24 cellular contexts compared by ENCODE assay signal in genomic region chr11:119797137-119797611, GRCh38.
A peak's percentile ranks its signal among the peaks of the same experiment; 100 is the strongest.
DNase-seq lines count a peak whose midpoint lies in the region; ATAC-seq and FAIRE-seq lines count a peak whose summit lies in the region.
"Had no signal": no experiment of that assay in that cellular context is flagged by ENCODE, and none has a peak within 500 bp of the region (broad histone marks: within the 10 kb centered on the region; RNA-seq: fewer than 3 reads in every experiment).

No MANE protein-coding gene starts in this region.

- no peak overlapping the region for H3K14ac ChIP-seq in neuronal stem cell (ENCODE audit: low read length)

- H3K27me3 ChIP-seq in HUES48 (ENCODE audit: control insufficient read depth, insufficient read depth, low read length) = peaks cover 76% of the 10 kb centered on the region
- H3K27me3 ChIP-seq in NT2/D1 (ENCODE audit: insufficient read depth, insufficient read length) = peaks cover 69% of the 10 kb centered on the region
- peaks cover 86% of the 10 kb centered on the region for H3K27me3 ChIP-seq in iPS-15b (ENCODE audit: control insufficient read depth, insufficient read depth, low read length)
- H3K27me3 ChIP-seq in neuronal stem cell (ENCODE audit: control insufficient read depth in 3 of 3, insufficient read depth in 3 of 3, low read depth in 1 of 3, low read length in 3 of 3) = peaks cover 0 to 20% (median 18%) of the 10 kb centered on the region in 3 experiments
- H3K27me3 ChIP-seq: tibial artery had no signal

- H3K36me3 ChIP-seq in HUES48 (ENCODE audit: control insufficient read depth, insufficient read depth, low read length) = no peaks in the 10 kb centered on the region
- H3K36me3 ChIP-seq in NT2/D1 (ENCODE audit: insufficient read depth, insufficient read length, low read length) = no peaks in the 10 kb centered on the region
- H3K36me3 ChIP-seq in iPS-15b (ENCODE audit: control insufficient read depth, insufficient read depth, low read length) = no peaks in the 10 kb centered on the region
- no peaks in the 10 kb centered on the region for H3K36me3 ChIP-seq in neuronal stem cell (replicated peaks in 1 of 2; ENCODE audit: control insufficient read depth in 2 of 2, insufficient read depth in 2 of 2, low read length in 2 of 2)
- H3K36me3 ChIP-seq: left ventricle myocardium inferior, tibial artery had no signal

- no peak overlapping the region for H3K4ac ChIP-seq in neuronal stem cell (ENCODE audit: low read length)

- no peak overlapping the region for H3K4me3 ChIP-seq in HUES48 (ENCODE audit: low read depth, low read length)
- no peak overlapping the region for H3K4me3 ChIP-seq in NT2/D1 (ENCODE audit: insufficient read length, low read depth)
- H3K4me3 ChIP-seq in iPS-15b (ENCODE audit: low read depth, low read length) = peak overlapping the region; percentile 20
- no peak overlapping the region for H3K4me3 ChIP-seq in neuronal stem cell (ENCODE audit: low read length in 2 of 2)
- H3K4me3 ChIP-seq: left ventricle myocardium inferior, tibial artery had no signal

- H2BK12ac ChIP-seq in neuronal stem cell (ENCODE audit: low read length) = no peak overlapping the region

- H3K27ac ChIP-seq in HUES48 (ENCODE audit: low read depth, low read length) (peak overlapping the region; percentile 2), neuronal stem cell (replicated peaks; ENCODE audit: low read length) (peak overlapping the region; percentile 49)
- H3K27ac ChIP-seq: left ventricle myocardium inferior, tibial artery had no signal

- no peaks in the 10 kb centered on the region for H3K9me3 ChIP-seq in HUES48 (ENCODE audit: control insufficient read depth, insufficient read depth, low read length)
- no peaks in the 10 kb centered on the region for H3K9me3 ChIP-seq in NT2/D1 (ENCODE audit: insufficient read depth, low read length)
- H3K9me3 ChIP-seq in iPS-15b (ENCODE audit: control insufficient read depth, insufficient read depth, low read length) = no peaks in the 10 kb centered on the region
- H3K9me3 ChIP-seq in neuronal stem cell (replicated peaks in 1 of 2; ENCODE audit: control insufficient read depth in 2 of 2, insufficient read depth in 1 of 2, low read depth in 1 of 2, low read length in 2 of 2) = no peaks in the 10 kb centered on the region
- H3K9me3 ChIP-seq: left ventricle myocardium inferior, tibial artery had no signal

- H3K9ac ChIP-seq in HUES48 (ENCODE audit: low read depth, low read length) (no peak overlapping the region), NT2/D1 (ENCODE audit: insufficient read length, low read depth) (peak overlapping the region; percentile 50), iPS-15b (ENCODE audit: low read depth, low read length) (no peak overlapping the region), neuronal stem cell (ENCODE audit: low read depth, low read length, poor library complexity) (no peak overlapping the region)

- FAIRE-seq in RCC 7860 (lab: Jason Lieb, UNC) = no peak
- FAIRE-seq: colon, GM12892, HTR-8/SVneo had no signal

- H2BK15ac ChIP-seq in neuronal stem cell (ENCODE audit: low read length) = no peak overlapping the region

- no peak overlapping the region for H3K27ac Mint-ChIP-seq in activated naive CD8-positive, alpha-beta T cell treated with anti-CD3 and anti-CD28 coated beads, Interleukin-2, amount 50 U/mL, for 24 hours
- no peak overlapping the region for H3K27ac Mint-ChIP-seq in stimulated activated effector memory CD8-positive, alpha-beta T cell treated with anti-CD3 and anti-CD28 coated beads, Interleukin-12 subunit alpha, Interleukin-12 subunit beta, amount 100 ng/mL, for 72 hours

- H4K91ac ChIP-seq in neuronal stem cell (ENCODE audit: low read depth, low read length, poor library complexity) = no peak overlapping the region

- no peak overlapping the region for H2AK5ac ChIP-seq in neuronal stem cell (ENCODE audit: low read depth, low read length)

- H4K8ac ChIP-seq in neuronal stem cell (ENCODE audit: low read depth, low read length) = no peak overlapping the region

- no peak overlapping the region for H3K18ac ChIP-seq in neuronal stem cell (ENCODE audit: low read length)

- H3K79me1 ChIP-seq in neuronal stem cell (ENCODE audit: low read depth, low read length) = no peaks in the 10 kb centered on the region

- no peaks in the 10 kb centered on the region for H3K9me3 Mint-ChIP-seq in activated naive CD8-positive, alpha-beta T cell treated with anti-CD3 and anti-CD28 coated beads, Interleukin-2, amount 50 U/mL, for 24 hours
- H3K9me3 Mint-ChIP-seq in stimulated activated effector memory CD8-positive, alpha-beta T cell treated with anti-CD3 and anti-CD28 coated beads, Interleukin-12 subunit alpha, Interleukin-12 subunit beta, amount 100 ng/mL, for 72 hours = no peaks in the 10 kb centered on the region
- H3K9me3 Mint-ChIP-seq: CD8-positive, alpha-beta memory T cell had no signal

- peak overlapping the region; percentile 82 for H2AFZ ChIP-seq in neuronal stem cell (ENCODE audit: low read length)

- H2BK5ac ChIP-seq in neuronal stem cell (ENCODE audit: low read length) = no peak overlapping the region

- no peak overlapping the region for H2BK120ac ChIP-seq in neuronal stem cell (ENCODE audit: low read depth, low read length)

- H3K4me2 ChIP-seq in neuronal stem cell (ENCODE audit: insufficient read depth, low read length, poor library complexity, severe bottlenecking) = peak overlapping the region; percentile 60

- no peak overlapping the region for H3K23ac ChIP-seq in neuronal stem cell (ENCODE audit: low read depth, low read length, poor library complexity)

- peaks cover 12% of the 10 kb centered on the region for H3K27me3 Mint-ChIP-seq in activated naive CD8-positive, alpha-beta T cell treated with anti-CD3 and anti-CD28 coated beads, Interleukin-2, amount 50 U/mL, for 24 hours

- no CpG with 5 or more reads among the region's 12 CpGs for WGBS in neuronal stem cell (ENCODE audit: extremely low coverage in 2 of 2, insufficient read length in 2 of 2, insufficient replicate concordance in 1 of 2), 2 donors

- H3K4me1 ChIP-seq in HUES48 (ENCODE audit: control insufficient read depth, insufficient read depth, low read length) (peaks cover 34% of the 10 kb centered on the region), NT2/D1 (ENCODE audit: insufficient read depth, insufficient read length) (peaks cover 35% of the 10 kb centered on the region), iPS-15b (ENCODE audit: control insufficient read depth, insufficient read depth, low read length) (peaks cover 23% of the 10 kb centered on the region), neuronal stem cell (ENCODE audit: control insufficient read depth in 2 of 2, insufficient read depth in 1 of 2, low read depth in 1 of 2, low read length in 2 of 2) (peaks cover 24 to 29% of the 10 kb centered on the region in 2 donors)
- H3K4me1 ChIP-seq: tibial artery had no signal

- H3K4me1 Mint-ChIP-seq in activated naive CD8-positive, alpha-beta T cell treated with anti-CD3 and anti-CD28 coated beads, Interleukin-2, amount 50 U/mL, for 24 hours = no peaks in the 10 kb centered on the region
- H3K4me1 Mint-ChIP-seq in stimulated activated effector memory CD8-positive, alpha-beta T cell treated with anti-CD3 and anti-CD28 coated beads, Interleukin-12 subunit alpha, Interleukin-12 subunit beta, amount 100 ng/mL, for 72 hours = peaks cover 6% of the 10 kb centered on the region
- H3K4me1 Mint-ChIP-seq: CD8-positive, alpha-beta memory T cell had no signal

- DNase-seq in NT2/D1 (ENCODE audit: low read depth, low spot score) (no peak), neuronal stem cell (ENCODE audit: low spot score) (peak; percentile 89), RCC 7860 (ENCODE audit: low spot score) (no peak), COLO668 (lab: John Stamatoyannopoulos, UW; ENCODE audit: unreplicated experiment) (no peak)
- no peak for DNase-seq in activated naive CD8-positive, alpha-beta T cell treated with anti-CD3 and anti-CD28 coated beads, Interleukin-2, amount 50 U/mL, for 24 hours
- no peak for DNase-seq in stimulated activated effector memory CD8-positive, alpha-beta T cell treated with anti-CD3 and anti-CD28 coated beads, Interleukin-12 subunit alpha, Interleukin-12 subunit beta, amount 100 ng/mL, for 72 hours (ENCODE audit: low spot score in 2 of 2)
- DNase-seq: activated CD8-positive, alpha-beta memory T cell treated with anti-CD3 and anti-CD28 coated beads, Interleukin-2, amount 50 U/mL, for 48 hours; activated effector memory CD4-positive, alpha-beta T cell treated with Interleukin-2 at 50 U/mL for 16 hours; DND-41; left ventricle myocardium inferior; NCI-H1048; NCI-H748 treated with DMSO at 0.1 percent for 48 hours; occipital lobe; Right ventricle myocardium superior; stimulated activated CD4-positive, alpha-beta T cell treated with anti-CD3 and anti-CD28 coated beads, Interleukin-4, amount 100 ng/mL, for 1 hour; stimulated activated naive CD4-positive, alpha-beta T cell treated with Interleukin-2 at 50 U/mL for 16 hours; T-helper 9 cell; tibial artery had no signal

- no peaks in the 10 kb centered on the region for H3K36me3 Mint-ChIP-seq in activated naive CD8-positive, alpha-beta T cell treated with anti-CD3 and anti-CD28 coated beads, Interleukin-2, amount 50 U/mL, for 24 hours (ENCODE audit: low read depth)
- H3K36me3 Mint-ChIP-seq in stimulated activated effector memory CD8-positive, alpha-beta T cell treated with anti-CD3 and anti-CD28 coated beads, Interleukin-12 subunit alpha, Interleukin-12 subunit beta, amount 100 ng/mL, for 72 hours = no peaks in the 10 kb centered on the region
- H3K36me3 Mint-ChIP-seq: CD8-positive, alpha-beta memory T cell had no signal

- no peak overlapping the region for H3K4me3 Mint-ChIP-seq in activated naive CD8-positive, alpha-beta T cell treated with anti-CD3 and anti-CD28 coated beads, Interleukin-2, amount 50 U/mL, for 24 hours
- no peak overlapping the region for H3K4me3 Mint-ChIP-seq in stimulated activated effector memory CD8-positive, alpha-beta T cell treated with anti-CD3 and anti-CD28 coated beads, Interleukin-12 subunit alpha, Interleukin-12 subunit beta, amount 100 ng/mL, for 72 hours
- H3K4me3 Mint-ChIP-seq: CD8-positive, alpha-beta memory T cell had no signal

- ATAC-seq in activated naive CD8-positive, alpha-beta T cell treated with anti-CD3 and anti-CD28 coated beads, Interleukin-2, amount 50 U/mL, for 24 hours = no peak
- no peak for ATAC-seq in stimulated activated effector memory CD8-positive, alpha-beta T cell treated with anti-CD3 and anti-CD28 coated beads, Interleukin-12 subunit alpha, Interleukin-12 subunit beta, amount 100 ng/mL, for 72 hours
